In the genomic region with DNA sequence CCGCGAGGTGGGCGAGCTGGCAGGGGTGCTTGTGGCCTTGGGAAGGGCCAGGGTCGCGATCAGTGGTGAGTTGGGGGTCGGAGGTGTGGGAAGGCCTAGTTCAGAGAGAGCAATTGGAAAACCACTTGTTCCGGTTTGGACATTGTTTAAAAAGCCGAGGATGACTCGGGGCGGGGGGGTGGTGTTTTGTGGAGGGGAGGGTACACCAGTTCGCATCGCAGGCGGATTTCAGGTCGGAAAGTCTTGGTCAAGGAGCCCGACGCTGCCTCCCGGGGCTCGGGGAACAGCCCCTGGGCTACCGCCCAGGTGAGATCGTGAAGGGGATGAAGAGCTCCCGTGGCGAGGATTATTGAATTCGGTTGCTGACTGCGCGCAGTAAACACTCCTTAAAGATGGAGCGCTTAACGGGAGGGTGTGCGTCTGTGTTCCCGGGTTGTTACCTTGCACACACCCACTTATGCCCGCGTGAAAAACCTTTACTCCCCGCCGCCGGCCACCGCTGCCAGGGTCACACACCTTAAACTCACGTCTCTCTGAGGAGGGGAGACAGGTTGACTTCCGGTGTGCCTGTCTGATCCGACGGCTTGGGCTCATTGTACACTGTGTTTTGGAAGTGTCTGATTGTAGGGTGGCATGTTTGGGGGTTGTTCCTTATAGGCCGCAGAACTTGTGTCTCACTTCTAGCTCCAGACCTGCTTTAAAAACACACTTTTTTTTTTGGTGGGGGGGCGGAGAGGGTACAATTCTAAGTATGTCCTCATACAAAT, we compare ENCODE assay signal across 8 cellular contexts.
DNase-seq lines count a peak whose midpoint lies in the region; ATAC-seq and TF ChIP-seq lines count a peak whose summit lies in the region.

No MANE protein-coding gene starts in this region.

- H3K36me3 ChIP-seq in mesendoderm (ENCODE audit: control insufficient read depth, insufficient read depth, low read length) (no peaks in the 10 kb centered on the region), thoracic aorta (no peaks in the 10 kb centered on the region)

- H3K27me3 ChIP-seq in mesendoderm (ENCODE audit: insufficient read depth, low read length, poor library complexity) (no peaks in the 10 kb centered on the region), thoracic aorta (replicated peaks; ENCODE audit: insufficient read depth) (no peaks in the 10 kb centered on the region)

- H3K56ac ChIP-seq in mesendoderm (ENCODE audit: low read length) = peak overlapping the region; percentile 82

- H3K9ac ChIP-seq in mesendoderm (ENCODE audit: low read length) = peak overlapping the region; percentile 71

- H4K5ac ChIP-seq in mesendoderm (ENCODE audit: low read length) = no peak overlapping the region

- H3K4me2 ChIP-seq in mesendoderm (ENCODE audit: low read length) = peak overlapping the region; percentile 50

- WGBS in mesendoderm (ENCODE audit: extremely low coverage, insufficient coverage, low lambda C conversion rate) = no CpG with 5 or more reads among the region's 41 CpGs

- no peaks in the 10 kb centered on the region for H3K79me1 ChIP-seq in mesendoderm (ENCODE audit: low read length)

- H3K18ac ChIP-seq in mesendoderm (ENCODE audit: low read length) = peak overlapping the region; percentile 32

- H3K4me3 ChIP-seq in mesendoderm (ENCODE audit: low read length) (peak overlapping the region; percentile 39), thoracic aorta (peak overlapping the region; percentile 94)

- H2AK5ac ChIP-seq in mesendoderm (ENCODE audit: low read length) = no peak overlapping the region

- TF ChIP-seq CTCF in 22Rv1 (IDR thresholded peaks at IDR 0.05) (no peak), thoracic aorta (IDR thresholded peaks at IDR 0.05) (no peak)

- H2BK15ac ChIP-seq in mesendoderm (replicated peaks; ENCODE audit: low read depth) = no peak overlapping the region

- H3K4ac ChIP-seq in mesendoderm (ENCODE audit: low read depth, low read length) = no peak overlapping the region

- no peak overlapping the region for H2BK120ac ChIP-seq in mesendoderm (ENCODE audit: low read depth, low read length)

- no peak overlapping the region for H3K23ac ChIP-seq in mesendoderm (ENCODE audit: low read length)

- no peak overlapping the region for H4K8ac ChIP-seq in mesendoderm (ENCODE audit: low read depth, low read length)

- ATAC-seq in GM19395 (IDR thresholded peaks at IDR 0.05; ENCODE audit: unreplicated experiment) = peak; percentile 21
- ATAC-seq in thoracic aorta (ENCODE audit: insufficient number of reproducible peaks, low FRiP score, low read depth) = no peak

- H3K79me2 ChIP-seq in mesendoderm (ENCODE audit: control insufficient read depth, insufficient read depth, low read length) = no peaks in the 10 kb centered on the region

- H3K27ac ChIP-seq in 22Rv1 (peak overlapping the region; percentile 80), mesendoderm (ENCODE audit: low read depth, low read length) (no peak overlapping the region), thoracic aorta (peak overlapping the region; percentile 77 to 86)

- DNase-seq in T-helper 9 cell (peak; percentile 16), dermis blood vessel endothelial cell (peak; percentile 22), mesendoderm (no peak), thoracic aorta (ENCODE audit: low spot score) (no peak), T1000 (lab: John Stamatoyannopoulos, UW) (no peak), cerebellar nuclear complex (lab: John Stamatoyannopoulos, UW) (no peak)

- no peaks in the 10 kb centered on the region for H3K9me3 ChIP-seq in thoracic aorta

- H2BK5ac ChIP-seq in mesendoderm (ENCODE audit: low read length) = no peak overlapping the region

- H3K4me1 ChIP-seq in mesendoderm (ENCODE audit: control insufficient read depth, low read depth, low read length) (no peaks in the 10 kb centered on the region), thoracic aorta (ENCODE audit: control insufficient read depth in 1 of 2, low read depth in 2 of 2) (peaks cover 8 to 19% of the 10 kb centered on the region in 2 donors)

Comparison
In these comparisons a context has a peak if more than half of its experiments do, and no peak if none do; other contexts are left out.
1. DNase-seq: peak in T-helper 9 cell (single experiment) and dermis blood vessel endothelial cell (single experiment); none in mesendoderm (single experiment), thoracic aorta (single experiment), T1000 (single experiment) and cerebellar nuclear complex (0 of 2).